Comparison of ENCODE assay signal across 8 cellular contexts in genomic region chr2:96325038-96325883, GRCh38. TPM values are rescaled to one million over a fixed set of nuclear protein-coding genes. Genes with fewer than 3 reads are reported as not detected.
DNase-seq lines count a peak whose midpoint lies in the region; ATAC-seq, FAIRE-seq and TF ChIP-seq lines count a peak whose summit lies in the region.

A gene with protein sequence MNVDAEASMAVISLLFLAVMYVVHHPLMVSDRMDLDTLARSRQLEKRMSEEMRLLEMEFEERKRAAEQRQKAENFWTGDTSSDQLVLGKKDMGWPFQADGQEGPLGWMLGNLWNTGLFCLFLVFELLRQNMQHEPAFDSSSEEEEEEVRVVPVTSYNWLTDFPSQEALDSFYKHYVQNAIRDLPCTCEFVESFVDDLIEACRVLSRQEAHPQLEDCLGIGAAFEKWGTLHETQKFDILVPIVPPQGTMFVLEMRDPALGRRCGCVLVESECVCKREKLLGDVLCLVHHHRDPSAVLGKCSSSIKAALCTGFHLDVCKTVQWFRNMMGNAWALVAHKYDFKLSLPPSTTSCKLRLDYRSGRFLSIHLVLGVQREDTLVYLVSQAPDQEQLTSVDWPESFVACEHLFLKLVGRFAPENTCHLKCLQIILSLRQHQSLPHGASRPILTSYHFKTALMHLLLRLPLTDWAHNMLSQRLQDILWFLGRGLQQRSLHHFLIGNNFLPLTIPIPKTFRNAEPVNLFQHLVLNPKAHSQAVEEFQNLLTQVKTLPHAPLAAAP (plus strand): TSS chr2:96325317. CDS start chr2:96325840, 523 bp downstream.

- SMC1A ChIA-PET in GM12878 (lab: Charles Lee; ENCODE audit: uncharacterized antibody, unreplicated experiment): interaction anchor here (0.8 to 13.4 kb wide), 6 partner anchors 9 to 166 kb away, joined by 3 to 231 read pairs (median 5); partner anchors contain the start of gene NCAPH

- peak; percentile 37 for DNase-seq in NCI-H510A treated with DMSO at 0.1 percent for 48 hours (lab: John Stamatoyannopoulos, UW)
- DNase-seq in NCI-H510A (lab: John Stamatoyannopoulos, UW): no peak
- peak in 1 of 3 donors; percentile 55 for DNase-seq in Peyer's patch
- no peak for DNase-seq in GM12878 (ENCODE audit: low read depth, low spot score)
- DNase-seq in left lobe of liver (ENCODE audit: low spot score): no peak
- DNase-seq in OCI-M2 (lab: John Stamatoyannopoulos, UW; ENCODE audit: unreplicated experiment): no peak

- intact Hi-C loops in GM12878 (cut with micrococcal nuclease; ENCODE audit: unreplicated experiment): no loop called here

- H3K27me3 Mint-ChIP-seq in stimulated activated memory B cell treated with anti-CD40 and anti-IgM and Interleukin-4, amounts not matched to agents 10 μg/mL and 1 μg/mL and 100 μg/mL, for 72 hours: no peaks in the 10 kb centered on the region

- POLR2A ChIA-PET in GM12878 (lab: Charles Lee): interaction anchor here (0.8 to 7.7 kb wide), 10 partner anchors 10 to 168 kb away, joined by 3 to 151 read pairs (median 5); partner anchors contain the start of gene NCAPH

- RAD21 ChIA-PET in GM12878 (lab: Charles Lee; ENCODE audit: unreplicated experiment): interaction anchor here (1.1 to 2.8 kb wide), 9 partner anchors 8 to 184 kb away, joined by 4 to 32 read pairs (median 7); partner anchors contain the start of genes NCAPH and SNRNP200

- H3K9me3 ChIP-seq in Peyer's patch (no peaks in the 10 kb centered on the region), GM12878 (replicated peaks; ENCODE audit: control insufficient read depth, insufficient read depth, low read length) (no peaks in the 10 kb centered on the region)

- H3K4me1 Mint-ChIP-seq in stimulated activated memory B cell treated with anti-CD40 and anti-IgM and Interleukin-4, amounts not matched to agents 10 μg/mL and 1 μg/mL and 100 μg/mL, for 72 hours: peaks cover 38% of the 10 kb centered on the region

- no peaks in the 10 kb centered on the region for H4K20me1 ChIP-seq in GM12878 (ENCODE audit: control insufficient read depth, insufficient read depth)

- TF ChIP-seq RAD21 in GM12878 (IDR thresholded peaks at IDR 0.05; ENCODE audit: insufficient read depth, low read depth, low read length): no peak

- H3K36me3 ChIP-seq in Peyer's patch (no peaks in the 10 kb centered on the region), GM12878 (ENCODE audit: control insufficient read depth in 2 of 2, insufficient read depth in 2 of 2, low read length in 1 of 2) (peaks cover 2 to 5% of the 10 kb centered on the region in 2 experiments; a peak in 2 of 4 replicates)

- peak within 1 kb of the TSS; percentile 90 for H2AFZ ChIP-seq in GM12878 (ENCODE audit: control insufficient read depth, low read depth, low read length)

- peak within 1 kb of the TSS; percentile 75 for H3K9ac ChIP-seq in GM12878 (ENCODE audit: control insufficient read depth, insufficient read depth, low read length)

- in situ Hi-C loops in GM12878 (cut with MboI): no loop called here

- peaks cover 25% of the 10 kb centered on the region for H3K79me2 ChIP-seq in GM12878 (ENCODE audit: control insufficient read depth, insufficient read depth, low read length)

- no TSS peak for BruUV-seq in GM12878 (replicated peaks; lab: Mats Ljungman, UMichigan)

- CTCF ChIA-PET in GM12878 (lab: Yijun Ruan, JAX): interaction anchor here (1.2 to 2.1 kb wide), 4 partner anchors 10 to 187 kb away, joined by 3 to 6 read pairs (median 6); partner anchors contain the start of genes ASTL and NCAPH

- peaks cover 21% of the 10 kb centered on the region for H3K36me3 Mint-ChIP-seq in stimulated activated memory B cell treated with anti-CD40 and anti-IgM and Interleukin-4, amounts not matched to agents 10 μg/mL and 1 μg/mL and 100 μg/mL, for 72 hours

- no peak for TF ChIP-seq CTCF in Peyer's patch (IDR thresholded peaks at IDR 0.05)
- no peak for TF ChIP-seq CTCF in GM12878 (IDR thresholded peaks at IDR 0.05 in 2 of 3, conservative IDR thresholded peaks at IDR 0.05 in 1 of 3; ENCODE audit: control insufficient read depth in 2 of 3, extremely low read depth in 1 of 3, insufficient read depth in 1 of 3, low read depth in 3 of 3, low read length in 3 of 3)

- no peak for TF ChIP-seq EP300 in GM12878 (IDR thresholded peaks at IDR 0.05; ENCODE audit: borderline replicate concordance in 1 of 2, control insufficient read depth in 1 of 2, low read depth in 2 of 2, low read length in 2 of 2)

- H3K4me3 ChIP-seq in Peyer's patch (peak within 1 kb of the TSS; percentile 54 to 76 (median 62)), GM12878 (peak within 1 kb of the TSS; percentile 89)

- WGBS in GM12878 (ENCODE audit: insufficient coverage, insufficient replicate concordance, low lambda C conversion rate, missing lambda C conversion rate): 2% methylated on average over 49 of the region's 58 CpGs

- peak within 1 kb of the TSS; percentile 78 for H3K4me3 Mint-ChIP-seq in stimulated activated memory B cell treated with anti-CD40 and anti-IgM and Interleukin-4, amounts not matched to agents 10 μg/mL and 1 μg/mL and 100 μg/mL, for 72 hours

- H3K4me1 ChIP-seq in Peyer's patch (peaks cover 0 to 20% (median 5%) of the 10 kb centered on the region in 4 donors), GM12878 (ENCODE audit: control insufficient read depth, insufficient read depth, low read length) (peaks cover 26% of the 10 kb centered on the region)

- ATAC-seq in GM12878: peak; percentile 36
- peak; percentile 17 for ATAC-seq in left lobe of liver
- peak; percentile 6 for ATAC-seq in stimulated activated memory B cell treated with anti-CD40 and anti-IgM and Interleukin-4, amounts not matched to agents 10 μg/mL and 1 μg/mL and 100 μg/mL, for 72 hours
- no peak for ATAC-seq in HG02840 (IDR thresholded peaks at IDR 0.05; ENCODE audit: low FRiP score, unreplicated experiment)

- no peak for FAIRE-seq in GM12878 (lab: Jason Lieb, UNC)

- H3K27me3 ChIP-seq in Peyer's patch (peaks cover 0 to 8% of the 10 kb centered on the region in 2 donors), GM12878 (replicated peaks in 1 of 2; ENCODE audit: control insufficient read depth in 2 of 2, insufficient read depth in 2 of 2, low read length in 1 of 2) (no peaks in the 10 kb centered on the region)

- H3K27ac Mint-ChIP-seq in stimulated activated memory B cell treated with anti-CD40 and anti-IgM and Interleukin-4, amounts not matched to agents 10 μg/mL and 1 μg/mL and 100 μg/mL, for 72 hours: peak within 1 kb of the TSS; percentile 78

- H3K27ac ChIP-seq in Peyer's patch (peak within 1 kb of the TSS; percentile 63 to 73 (median 68)), GM12878 (ENCODE audit: control insufficient read depth, insufficient read depth) (peak within 1 kb of the TSS; percentile 76)

- TF ChIP-seq POLR2A in Peyer's patch (IDR thresholded peaks at IDR 0.05): no peak
- TF ChIP-seq POLR2A in GM12878 (IDR thresholded peaks at IDR 0.05; ENCODE audit: low read depth, low read length): peak; percentile 79

- peak within 1 kb of the TSS; percentile 95 for H3K4me2 ChIP-seq in GM12878 (ENCODE audit: control insufficient read depth, insufficient read depth)

- no peaks in the 10 kb centered on the region for H3K9me3 Mint-ChIP-seq in stimulated activated memory B cell treated with anti-CD40 and anti-IgM and Interleukin-4, amounts not matched to agents 10 μg/mL and 1 μg/mL and 100 μg/mL, for 72 hours

TF ChIP-seq in GM12878, 131 proteins besides CTCF, POLR2A, EP300 and RAD21 (continues in another document):
- TF ChIP-seq RELB (IDR thresholded peaks at IDR 0.05; ENCODE audit: low read depth): no peak; the same call in 1 of the 2 replicates
- no peak for TF ChIP-seq YBX1 (IDR thresholded peaks at IDR 0.05)
- TF ChIP-seq ETV6 (conservative IDR thresholded peaks at IDR 0.05 in 1 of 2, IDR thresholded peaks at IDR 0.05 in 1 of 2; ENCODE audit: borderline replicate concordance in 1 of 2, low read depth in 1 of 2): no peak
- no peak for TF ChIP-seq SMC3 (IDR thresholded peaks at IDR 0.05; ENCODE audit: borderline replicate concordance, low read length)

RNA-seq across cellular contexts. Expression of the gene that starts here (rescaled TPM):
- 1 to 10 TPM in 2 of 4 donors, not detected in 2; 1.1 to 1.3 TPM for total RNA-seq in Peyer's patch
- total RNA-seq in GM12878 (2013; cell fraction: nucleolus; rRNA removed): 16.9 and 20.9 TPM in 2 replicates
- 28.7 and 29.6 TPM in 2 replicates for total RNA-seq in GM12878 (2014; rRNA removed)
- total RNA-seq in GM12878 (2014; rRNA removed; fragmentation: Illumina TruSeq; extraction: Trizol): 16.8 and 17.1 TPM in 2 replicates
- 23.8 and 28.7 TPM in 2 replicates for total RNA-seq in GM12878 (2021)
- polyA plus RNA-seq in GM12878 (2011; ENCODE audit: low read depth): 5.3 TPM
- polyA plus RNA-seq in GM12878 (2011; rRNA removed): 6.8 and 11.7 TPM in 2 replicates
- 15.0 and 15.6 TPM in 2 replicates for polyA plus RNA-seq in GM12878 (2011; cell fraction: cytosol; rRNA removed)
- polyA plus RNA-seq in GM12878 (2011; cell fraction: nucleus; rRNA removed): 6.4 and 7.1 TPM in 2 replicates
- polyA plus RNA-seq in GM12878 (2012): 7.8 and 9.6 TPM in 2 replicates
- 16.1 and 20.6 TPM in 2 replicates for polyA plus RNA-seq in GM12878 (2014; fragmentation: Illumina TruSeq; extraction: Trizol)
- 1 to 10 TPM; 4.9 to 5.7 TPM for polyA plus RNA-seq in GM12878 (2014; fragmentation: Nextera tagmentation; extraction: Ambion mirVana)
- 16.8 and 18.8 TPM in 2 replicates for polyA plus RNA-seq in GM12878 (2014; rRNA removed)
- polyA plus RNA-seq in GM12878 (2016; fragmentation: Nextera tagmentation; extraction: Ambion mirVana): 1 to 10 TPM; 9.9 TPM
- polyA minus RNA-seq in GM12878 (2011; rRNA and poly(A)+ RNA removed): 14.0 and 19.4 TPM in 2 replicates
- 6.3 and 6.8 TPM in 2 replicates for polyA minus RNA-seq in GM12878 (2011; cell fraction: cytosol; rRNA and poly(A)+ RNA removed)
- polyA minus RNA-seq in GM12878 (2011; cell fraction: nucleus; rRNA and poly(A)+ RNA removed): 4.2 and 9.0 TPM in 2 replicates
- total RNA-seq in left lobe of liver: 0.20 TPM

Comparison
In these comparisons a context has a peak if more than half of its experiments do, and no peak if none do; other contexts are left out.
1. RNA of the gene that starts here (total RNA-seq): 16.8 to 29.6 TPM in GM12878; 1.1 to 1.3 TPM in Peyer's patch and 0.20 TPM in left lobe of liver (single experiment); every median in the first group is over 4 times any median in the second.
2. Peak in ATAC-seq in left lobe of liver; RNA of the gene not detected or under 1 TPM.